Comparison of ENCODE assay signal across 11 cellular contexts in the genomic region with DNA sequence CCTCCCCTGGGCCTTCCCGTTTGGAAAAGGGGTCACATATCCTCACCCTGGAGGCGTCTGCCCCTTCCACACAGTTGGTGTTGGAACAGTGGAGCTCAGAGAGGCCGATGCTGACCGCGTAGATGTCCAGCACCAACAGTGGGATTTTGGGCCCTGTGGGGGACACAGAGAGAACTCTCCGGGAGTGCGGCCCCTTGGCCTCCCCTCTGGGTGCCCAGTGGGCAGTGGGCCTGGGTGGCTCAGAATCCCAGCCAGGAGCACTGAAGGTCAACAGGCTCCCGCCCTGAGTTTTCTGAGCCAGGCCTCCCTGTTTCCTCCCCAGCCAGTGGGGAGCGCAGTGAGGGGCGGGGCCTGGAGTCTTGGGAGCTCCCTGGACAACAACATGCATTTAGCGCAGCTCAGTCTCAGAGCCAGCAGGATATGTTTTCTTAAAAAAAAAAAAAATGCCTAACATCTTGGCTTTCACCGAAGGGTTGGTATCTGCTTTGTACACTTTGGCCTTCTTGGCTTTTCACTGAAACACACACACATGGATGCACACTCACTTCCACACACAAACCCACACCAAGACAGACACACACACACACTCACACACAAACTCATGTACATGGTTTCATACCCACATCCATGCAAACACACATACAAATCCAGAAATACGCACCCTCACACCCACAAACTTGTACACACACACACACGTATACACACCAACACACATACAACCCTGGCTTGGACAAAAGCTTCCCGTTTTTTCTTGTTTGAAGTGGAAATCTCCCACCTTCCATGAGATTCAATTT. TPM values are rescaled to one million over a fixed set of nuclear protein-coding genes. Genes with fewer than 3 reads are reported as not detected.
DNase-seq lines count a peak whose midpoint lies in the region; ATAC-seq, FAIRE-seq and TF ChIP-seq lines count a peak whose summit lies in the region.
"Had no signal": no experiment of that assay in that cellular context is flagged by ENCODE, and none has a peak within 500 bp of the region (broad histone marks: within the 10 kb centered on the region; RNA-seq: fewer than 3 reads in every experiment).

No MANE protein-coding gene starts in this region.

- no peak for ATAC-seq in GM12878
- peak; percentile 53 to 57 for ATAC-seq in gastrocnemius medialis

- peak overlapping the region; percentile 23; the same call in 1 of the 2 replicates for H2AFZ ChIP-seq in GM12878 (ENCODE audit: control insufficient read depth, low read depth, low read length)

- BruUV-seq in GM12878 (replicated peaks; lab: Mats Ljungman, UMichigan) = no TSS peak

- H3K9me3 Mint-ChIP-seq in activated T-helper 2 cell treated with anti-CD3 and anti-CD28 coated beads, Interferon-gamma antibody, Interleukin-2, Interleukin-4, amounts not matched to agents 10 μg/mL and 5 μg/mL and 100 μg/mL, durations not matched to agents 14 hours and 24 hours and 36 hours = no peaks in the 10 kb centered on the region

- CTCF ChIA-PET in GM12878 (lab: Yijun Ruan, JAX) = interaction anchor here (0.9 to 1.1 kb wide), 2 partner anchors 11 to 16 kb away, joined by 3 read pairs; no protein-coding TSS in a partner anchor

- H4K20me1 ChIP-seq in GM12878 (ENCODE audit: control insufficient read depth, insufficient read depth) = no peaks in the 10 kb centered on the region

- FAIRE-seq in GM12878 (lab: Jason Lieb, UNC) = peak; percentile 13

- no peak overlapping the region for H3K4me2 ChIP-seq in GM12878 (ENCODE audit: control insufficient read depth, insufficient read depth)

- no peaks in the 10 kb centered on the region for H3K27me3 ChIP-seq in GM12878 (replicated peaks in 1 of 2; ENCODE audit: control insufficient read depth in 2 of 2, insufficient read depth in 2 of 2, low read length in 1 of 2)
- H3K27me3 ChIP-seq in gastrocnemius medialis = no peaks in the 10 kb centered on the region

- H3K27ac Mint-ChIP-seq in activated T-helper 2 cell treated with anti-CD3 and anti-CD28 coated beads, Interferon-gamma antibody, Interleukin-2, Interleukin-4, amounts not matched to agents 10 μg/mL and 5 μg/mL and 100 μg/mL, durations not matched to agents 14 hours and 24 hours and 36 hours = no peak overlapping the region

- RAD21 ChIA-PET in GM12878 (lab: Charles Lee; ENCODE audit: unreplicated experiment) = no interaction called here

- no peak overlapping the region for H3K4me3 Mint-ChIP-seq in activated T-helper 2 cell treated with anti-CD3 and anti-CD28 coated beads, Interferon-gamma antibody, Interleukin-2, Interleukin-4, amounts not matched to agents 10 μg/mL and 5 μg/mL and 100 μg/mL, durations not matched to agents 14 hours and 24 hours and 36 hours (ENCODE audit: low read depth)

- no peaks in the 10 kb centered on the region for H3K9me3 ChIP-seq in GM12878 (replicated peaks; ENCODE audit: control insufficient read depth, insufficient read depth, low read length)
- H3K9me3 ChIP-seq in gastrocnemius medialis = no peaks in the 10 kb centered on the region

- H3K4me1 Mint-ChIP-seq in activated T-helper 2 cell treated with anti-CD3 and anti-CD28 coated beads, Interferon-gamma antibody, Interleukin-2, Interleukin-4, amounts not matched to agents 10 μg/mL and 5 μg/mL and 100 μg/mL, durations not matched to agents 14 hours and 24 hours and 36 hours (ENCODE audit: low read depth) = no peaks in the 10 kb centered on the region

- SMC1A ChIA-PET in GM12878 (lab: Charles Lee; ENCODE audit: uncharacterized antibody, unreplicated experiment) = no interaction called here

- TF ChIP-seq CTCF in GM12878 (IDR thresholded peaks at IDR 0.05 in 2 of 3, conservative IDR thresholded peaks at IDR 0.05 in 1 of 3; ENCODE audit: control insufficient read depth in 2 of 3, extremely low read depth in 1 of 3, insufficient read depth in 1 of 3, low read depth in 3 of 3, low read length in 3 of 3) (no peak), gastrocnemius medialis (IDR thresholded peaks at IDR 0.05 in 4 of 5, conservative IDR thresholded peaks at IDR 0.05 in 1 of 5) (no peak)

- no peak for TF ChIP-seq RAD21 in GM12878 (IDR thresholded peaks at IDR 0.05; ENCODE audit: insufficient read depth, low read depth, low read length)

- H3K27ac ChIP-seq in GM12878 (ENCODE audit: control insufficient read depth, insufficient read depth) = no peak overlapping the region
- H3K27ac ChIP-seq in gastrocnemius medialis = peak overlapping the region; percentile 27 to 78 (median 52)
- no peak overlapping the region for H3K27ac ChIP-seq in caudate nucleus (ENCODE audit: low read depth, low read length)
- H3K27ac ChIP-seq: HL-60 had no signal

- no peak overlapping the region for H3K4me3 ChIP-seq in GM12878
- no peak overlapping the region for H3K4me3 ChIP-seq in gastrocnemius medialis

- H3K36me3 ChIP-seq in GM12878 (ENCODE audit: control insufficient read depth in 2 of 2, insufficient read depth in 2 of 2, low read length in 1 of 2) = no peaks in the 10 kb centered on the region
- no peaks in the 10 kb centered on the region for H3K36me3 ChIP-seq in gastrocnemius medialis

- TF ChIP-seq POLR2A in GM12878 (IDR thresholded peaks at IDR 0.05; ENCODE audit: low read depth, low read length) (no peak), gastrocnemius medialis (IDR thresholded peaks at IDR 0.05) (no peak)

- H3K36me3 Mint-ChIP-seq in activated T-helper 2 cell treated with anti-CD3 and anti-CD28 coated beads, Interferon-gamma antibody, Interleukin-2, Interleukin-4, amounts not matched to agents 10 μg/mL and 5 μg/mL and 100 μg/mL, durations not matched to agents 14 hours and 24 hours and 36 hours (ENCODE audit: low read depth) = no peaks in the 10 kb centered on the region

- 75% methylated on average over 15 of the region's 15 CpGs for WGBS in GM12878 (ENCODE audit: insufficient coverage, insufficient replicate concordance, low lambda C conversion rate, missing lambda C conversion rate)

- H3K4me1 ChIP-seq in GM12878 (ENCODE audit: control insufficient read depth, insufficient read depth, low read length) (peaks cover 14% of the 10 kb centered on the region), gastrocnemius medialis (peaks cover 3 to 4% of the 10 kb centered on the region in 2 donors)

- H3K9ac ChIP-seq in GM12878 (ENCODE audit: control insufficient read depth, insufficient read depth, low read length) = no peak overlapping the region; the same call in 1 of the 2 replicates

- no peaks in the 10 kb centered on the region for H3K27me3 Mint-ChIP-seq in activated T-helper 2 cell treated with anti-CD3 and anti-CD28 coated beads, Interferon-gamma antibody, Interleukin-2, Interleukin-4, amounts not matched to agents 10 μg/mL and 5 μg/mL and 100 μg/mL, durations not matched to agents 14 hours and 24 hours and 36 hours (ENCODE audit: low read depth)

- H3K79me2 ChIP-seq in GM12878 (ENCODE audit: control insufficient read depth, insufficient read depth, low read length) = no peaks in the 10 kb centered on the region

- intact Hi-C loops in GM12878 (cut with micrococcal nuclease; ENCODE audit: unreplicated experiment) = no loop called here
- intact Hi-C loops in gastrocnemius medialis (cut with DNase I; ENCODE audit: low total_unique reads) = loop anchor here (5.0 kb wide), 1 partner anchor 36 kb away; no protein-coding TSS in a partner anchor
- intact Hi-C loops in activated T-helper 2 cell treated with anti-CD3 and anti-CD28 coated beads, Interferon-gamma antibody, Interleukin-2, Interleukin-4, amounts not matched to agents 10 μg/mL and 5 μg/mL and 100 μg/mL, durations not matched to agents 14 hours and 24 hours and 36 hours (cut with micrococcal nuclease) = no loop called here

- TF ChIP-seq EP300 in GM12878 (IDR thresholded peaks at IDR 0.05; ENCODE audit: borderline replicate concordance in 1 of 2, control insufficient read depth in 1 of 2, low read depth in 2 of 2, low read length in 2 of 2) = no peak

- in situ Hi-C loops in GM12878 (cut with MboI) (no loop called here), gastrocnemius medialis (cut with MboI; ENCODE audit: low sequenced_read_pairs in 4 of 4) (no loop called here)

- POLR2A ChIA-PET in GM12878 (lab: Charles Lee) = no interaction called here

- peak; percentile 88 for DNase-seq in GM03348 (ENCODE audit: low spot score)
- no peak for DNase-seq in GM12878 (ENCODE audit: low read depth, low spot score)
- DNase-seq in iPS-NIHi11 (ENCODE audit: low spot score) = peak; percentile 79
- peak in 1 of 2 donors; percentile 58 for DNase-seq in gastrocnemius medialis
- DNase-seq in activated T-helper 2 cell treated with anti-CD3 and anti-CD28 coated beads, Interferon-gamma antibody, Interleukin-2, Interleukin-4, amounts not matched to agents 10 μg/mL and 5 μg/mL and 100 μg/mL, durations not matched to agents 14 hours and 24 hours and 36 hours (ENCODE audit: low spot score) = no peak
- no peak for DNase-seq in GOT3 (lab: John Stamatoyannopoulos, UW)
- DNase-seq in caudate nucleus (lab: John Stamatoyannopoulos, UW) = no peak
- DNase-seq in DMS153 (lab: John Stamatoyannopoulos, UW) = no peak
- DNase-seq: NCI-H345; stimulated activated CD4-positive, alpha-beta T cell treated with anti-CD3 and anti-CD28 coated beads, Interleukin-1b, Interleukin-23, amount 100 ng/mL, for 48 hours had no signal

RNA-seq across cellular contexts. Expression of gene ISLR, which starts 0.6 kb away (rescaled TPM):
- total RNA-seq in GM12878 (2013; cell fraction: nucleolus; rRNA removed) = not detected in 2 replicates
- total RNA-seq in GM12878 (2014; rRNA removed) (0.62 and 1.1 TPM in 2 replicates), GM12878 (2014; rRNA removed; fragmentation: Illumina TruSeq; extraction: Trizol) (0.28 and 0.45 TPM in 2 replicates), GM12878 (2021) (1.3 and 1.7 TPM in 2 replicates), gastrocnemius medialis (10 to 100 TPM in 3 of 4 donors, 1 to 10 TPM in 1; 5.9 to 29.4 (median 25.9) TPM)
- 0.29 TPM for polyA plus RNA-seq in GM12878 (2011; ENCODE audit: low read depth)
- polyA plus RNA-seq in GM12878 (2011; rRNA removed) (0.03 TPM in 1 of 2 replicates, not detected in the other), GM12878 (2014; fragmentation: Illumina TruSeq; extraction: Trizol) (0.16 and 0.46 TPM in 2 replicates), GM12878 (2014; fragmentation: Nextera tagmentation; extraction: Ambion mirVana) (under 1 TPM; 0.05 to 0.13 TPM), GM12878 (2014; rRNA removed) (0.92 and 1.1 TPM in 2 replicates), GM12878 (2016; fragmentation: Nextera tagmentation; extraction: Ambion mirVana) (1 to 10 TPM in 1 of 2 experiments, under 1 TPM in 1; 0.91 to 1.8 TPM)
- 0.03 and 0.09 TPM in 2 replicates for polyA plus RNA-seq in GM12878 (2011; cell fraction: cytosol; rRNA removed)
- polyA plus RNA-seq in GM12878 (2011; cell fraction: nucleus; rRNA removed) = 0.16 TPM in 1 of 2 replicates, not detected in the other
- polyA plus RNA-seq in GM12878 (2012) = 0.53 and 0.81 TPM in 2 replicates
- polyA minus RNA-seq in GM12878 (2011; rRNA and poly(A)+ RNA removed) = not detected in 2 replicates
- polyA minus RNA-seq in GM12878 (2011; cell fraction: cytosol; rRNA and poly(A)+ RNA removed) = not detected in 2 replicates
- polyA minus RNA-seq in GM12878 (2011; cell fraction: nucleus; rRNA and poly(A)+ RNA removed) = not detected in 2 replicates
- total RNA-seq in activated T-helper 2 cell treated with anti-CD3 and anti-CD28 coated beads, Interferon-gamma antibody, Interleukin-2, Interleukin-4, amounts not matched to agents 10 μg/mL and 5 μg/mL and 100 μg/mL, durations not matched to agents 14 hours and 24 hours and 36 hours = not detected in 2 replicates

RNA-seq across cellular contexts. Expression of gene STRA6, which starts 29.6 kb away (rescaled TPM):
- 4.4 and 6.9 TPM in 2 replicates for total RNA-seq in GM12878 (2013; cell fraction: nucleolus; rRNA removed)
- total RNA-seq in GM12878 (2014; rRNA removed) = 6.9 and 7.1 TPM in 2 replicates
- 4.1 and 4.4 TPM in 2 replicates for total RNA-seq in GM12878 (2014; rRNA removed; fragmentation: Illumina TruSeq; extraction: Trizol)
- 9.7 and 10.0 TPM in 2 replicates for total RNA-seq in GM12878 (2021)
- polyA plus RNA-seq in GM12878 (2011; ENCODE audit: low read depth) = 1.2 TPM
- 0.39 and 1.3 TPM in 2 replicates for polyA plus RNA-seq in GM12878 (2011; rRNA removed)
- 0.84 and 1.4 TPM in 2 replicates for polyA plus RNA-seq in GM12878 (2011; cell fraction: cytosol; rRNA removed)
- polyA plus RNA-seq in GM12878 (2011; cell fraction: nucleus; rRNA removed) = 8.0 and 8.7 TPM in 2 replicates
- polyA plus RNA-seq in GM12878 (2012) = 2.5 and 2.9 TPM in 2 replicates
- polyA plus RNA-seq in GM12878 (2014; fragmentation: Illumina TruSeq; extraction: Trizol) = 2.4 and 4.2 TPM in 2 replicates
- polyA plus RNA-seq in GM12878 (2014; fragmentation: Nextera tagmentation; extraction: Ambion mirVana) = under 1 TPM; 0.31 to 0.62 TPM
- polyA plus RNA-seq in GM12878 (2014; rRNA removed) = 8.8 and 10.8 TPM in 2 replicates
- polyA plus RNA-seq in GM12878 (2016; fragmentation: Nextera tagmentation; extraction: Ambion mirVana) = 10 to 100 TPM in 1 of 2 experiments, 1 to 10 TPM in 1; 8.8 to 10.4 TPM
- polyA minus RNA-seq in GM12878 (2011; rRNA and poly(A)+ RNA removed) = 0.82 and 0.95 TPM in 2 replicates
- 0.52 TPM in 1 of 2 replicates, not detected in the other for polyA minus RNA-seq in GM12878 (2011; cell fraction: cytosol; rRNA and poly(A)+ RNA removed)
- polyA minus RNA-seq in GM12878 (2011; cell fraction: nucleus; rRNA and poly(A)+ RNA removed) = 3.3 and 4.2 TPM in 2 replicates
- total RNA-seq in gastrocnemius medialis = not detected
- total RNA-seq in activated T-helper 2 cell treated with anti-CD3 and anti-CD28 coated beads, Interferon-gamma antibody, Interleukin-2, Interleukin-4, amounts not matched to agents 10 μg/mL and 5 μg/mL and 100 μg/mL, durations not matched to agents 14 hours and 24 hours and 36 hours = not detected in 2 replicates

RNA-seq across cellular contexts. Expression of gene ISLR2, which starts 42.6 kb away (rescaled TPM):
- 0.08 TPM in 1 of 2 replicates, not detected in the other for total RNA-seq in GM12878 (2013; cell fraction: nucleolus; rRNA removed)
- total RNA-seq in GM12878 (2014; rRNA removed) = 0.06 and 0.16 TPM in 2 replicates
- 0.04 TPM in 1 of 2 replicates, not detected in the other for total RNA-seq in GM12878 (2014; rRNA removed; fragmentation: Illumina TruSeq; extraction: Trizol)
- total RNA-seq in GM12878 (2021) = 0.21 and 0.37 TPM in 2 replicates
- polyA plus RNA-seq in GM12878 (2011; ENCODE audit: low read depth) = 0.07 TPM
- not detected in 2 replicates for polyA plus RNA-seq in GM12878 (2011; rRNA removed)
- polyA plus RNA-seq in GM12878 (2011; cell fraction: cytosol; rRNA removed) = 0.03 and 0.13 TPM in 2 replicates
- polyA plus RNA-seq in GM12878 (2011; cell fraction: nucleus; rRNA removed) = 0.33 and 0.37 TPM in 2 replicates
- 0.24 and 0.32 TPM in 2 replicates for polyA plus RNA-seq in GM12878 (2012)
- 0.09 TPM in 1 of 2 replicates, not detected in the other for polyA plus RNA-seq in GM12878 (2014; fragmentation: Illumina TruSeq; extraction: Trizol)
- not detected for polyA plus RNA-seq in GM12878 (2014; fragmentation: Nextera tagmentation; extraction: Ambion mirVana)
- 0.10 and 0.30 TPM in 2 replicates for polyA plus RNA-seq in GM12878 (2014; rRNA removed)
- polyA plus RNA-seq in GM12878 (2016; fragmentation: Nextera tagmentation; extraction: Ambion mirVana) = under 1 TPM in 1 of 2 experiments, not detected in 1; 0.05 TPM
- not detected in 2 replicates for polyA minus RNA-seq in GM12878 (2011; rRNA and poly(A)+ RNA removed)
- not detected in 2 replicates for polyA minus RNA-seq in GM12878 (2011; cell fraction: cytosol; rRNA and poly(A)+ RNA removed)
- polyA minus RNA-seq in GM12878 (2011; cell fraction: nucleus; rRNA and poly(A)+ RNA removed) = not detected in 2 replicates
- 1 to 10 TPM in 3 of 4 donors, under 1 TPM in 1; 0.62 to 3.9 (median 2.0) TPM for total RNA-seq in gastrocnemius medialis
- total RNA-seq in activated T-helper 2 cell treated with anti-CD3 and anti-CD28 coated beads, Interferon-gamma antibody, Interleukin-2, Interleukin-4, amounts not matched to agents 10 μg/mL and 5 μg/mL and 100 μg/mL, durations not matched to agents 14 hours and 24 hours and 36 hours = not detected in 2 replicates

Comparison
In these comparisons a context has a peak if more than half of its experiments do, and no peak if none do; other contexts are left out.
1. DNase-seq: peak in GM03348 (single experiment) and iPS-NIHi11 (single experiment); none in GM12878 (single experiment), activated T-helper 2 cell treated with anti-CD3 and anti-CD28 coated beads, Interferon-gamma antibody, Interleukin-2, Interleukin-4, amounts not matched to agents 10 μg/mL and 5 μg/mL and 100 μg/mL, durations not matched to agents 14 hours and 24 hours and 36 hours (single experiment), GOT3 (single experiment), caudate nucleus (0 of 61) and DMS153 (single experiment).
2. H3K27ac ChIP-seq: peak in gastrocnemius medialis (4 of 4); none in GM12878 (single experiment) and caudate nucleus (single experiment).